9 cellular contexts compared by ENCODE assay signal in genomic region chr19:19591133-19591825, GRCh38. TPM values are rescaled to one million over a fixed set of nuclear protein-coding genes. Genes with fewer than 3 reads are reported as not detected.
DNase-seq lines count a peak whose midpoint lies in the region; ATAC-seq and TF ChIP-seq lines count a peak whose summit lies in the region.
"Had no signal": no experiment of that assay in that cellular context is flagged by ENCODE, and none has a peak within 500 bp of the region (broad histone marks: within the 10 kb centered on the region; RNA-seq: fewer than 3 reads in every experiment).

No MANE protein-coding gene starts in this region.

- peak overlapping the region; percentile 71 for H3K9ac ChIP-seq in smooth muscle cell (ENCODE audit: low read depth)

- H2AFZ ChIP-seq in smooth muscle cell (ENCODE audit: low read depth) = no peak overlapping the region

- no peaks in the 10 kb centered on the region for H3K27me3 ChIP-seq in smooth muscle cell (ENCODE audit: low read depth)

- H3F3A ChIP-seq in smooth muscle cell (ENCODE audit: low read depth) = no peaks in the 10 kb centered on the region

- ATAC-seq in GM21360 (IDR thresholded peaks at IDR 0.05; ENCODE audit: unreplicated experiment) (peak; percentile 63), HG02678 (IDR thresholded peaks at IDR 0.05; ENCODE audit: unreplicated experiment) (no peak)

- peak; percentile 86 for DNase-seq in AG09309 (ENCODE audit: low read depth)
- peak; percentile 17 to 66 for DNase-seq in NCI-H2081 (lab: John Stamatoyannopoulos, UW)
- peak; percentile 47 for DNase-seq in activated T-cell treated with anti-CD3 and anti-CD28 coated beads for 48 hours (ENCODE audit: low read depth)
- peak; percentile 99 for DNase-seq in fibroblast of the conjunctiva (ENCODE audit: low read depth)
- DNase-seq in smooth muscle cell (lab: John Stamatoyannopoulos, UW; ENCODE audit: unreplicated experiment) = peak; percentile 26
- no peak for DNase-seq in midbrain (lab: John Stamatoyannopoulos, UW)

- 39% methylated on average over 13 of the region's 13 CpGs for WGBS in smooth muscle cell (ENCODE audit: low lambda C conversion rate)

- H3K4me3 ChIP-seq in AG09309 (ENCODE audit: control insufficient read depth, low read depth, low read length) (no peak overlapping the region), smooth muscle cell (no peak overlapping the region)

- H3K4me2 ChIP-seq in smooth muscle cell = peak overlapping the region; percentile 76

- TF ChIP-seq CTCF in AG09309 (IDR thresholded peaks at IDR 0.05; ENCODE audit: control insufficient read depth, insufficient read depth, low read depth, low read length, missing control alignments) (no peak), smooth muscle cell (IDR thresholded peaks at IDR 0.05; ENCODE audit: borderline replicate concordance, insufficient read depth, poor library complexity, severe bottlenecking) (no peak)

- H3K79me2 ChIP-seq in smooth muscle cell (ENCODE audit: low read depth) = no peaks in the 10 kb centered on the region

- H4K20me1 ChIP-seq in smooth muscle cell (ENCODE audit: low read depth) = no peaks in the 10 kb centered on the region

- H3K27ac ChIP-seq in smooth muscle cell (ENCODE audit: low read depth) = peak overlapping the region; percentile 83

- no peaks in the 10 kb centered on the region for H3K36me3 ChIP-seq in smooth muscle cell (ENCODE audit: low read depth)

- peaks cover 6% of the 10 kb centered on the region for H3K4me1 ChIP-seq in smooth muscle cell (ENCODE audit: low read depth)

- H3K9me3 ChIP-seq in smooth muscle cell (replicated peaks; ENCODE audit: low read depth) = no peaks in the 10 kb centered on the region

RNA-seq across cellular contexts. Expression of gene PBX4, which starts 27.2 kb away (rescaled TPM):
- 2.5 TPM in 1 of 2 replicates, not detected in the other for total RNA-seq in smooth muscle cell
- 1.7 and 4.5 TPM in 2 replicates for polyA plus RNA-seq in smooth muscle cell
- total RNA-seq: lung microvascular endothelial cell had no signal

RNA-seq across cellular contexts. Expression of gene LPAR2, which starts 36.7 kb away (rescaled TPM):
- total RNA-seq in smooth muscle cell = 13.2 and 15.1 TPM in 2 replicates
- 20.1 and 24.5 TPM in 2 replicates for polyA plus RNA-seq in smooth muscle cell

RNA-seq across cellular contexts. Expression of gene GMIP, which starts 52.2 kb away (rescaled TPM):
- 3.9 and 8.0 TPM in 2 replicates for total RNA-seq in smooth muscle cell
- polyA plus RNA-seq in smooth muscle cell = 19.5 and 19.8 TPM in 2 replicates

RNA-seq across cellular contexts. Expression of gene CILP2, which starts 53.2 kb away (rescaled TPM):
- total RNA-seq in smooth muscle cell = 27.2 and 31.0 TPM in 2 replicates
- 62.2 and 95.0 TPM in 2 replicates for polyA plus RNA-seq in smooth muscle cell
- total RNA-seq: lung microvascular endothelial cell had no signal
